Comparison of ENCODE assay signal across 8 cellular contexts in genomic region chr2:73163522-73164367, GRCh38. TPM values are rescaled to one million over a fixed set of nuclear protein-coding genes. Genes with fewer than 3 reads are reported as not detected.
DNase-seq lines count a peak whose midpoint lies in the region; ATAC-seq and TF ChIP-seq lines count a peak whose summit lies in the region.

No MANE protein-coding gene starts in this region.

- no peaks in the 10 kb centered on the region for H3K4me1 ChIP-seq in PC-3 (ENCODE audit: insufficient read depth, low read length)
- no peaks in the 10 kb centered on the region for H3K4me1 ChIP-seq in neural progenitor cell
- H3K4me1 ChIP-seq in tibial nerve = no peaks in the 10 kb centered on the region

- peaks cover 2% of the 10 kb centered on the region for H3K27me3 Mint-ChIP-seq in neural progenitor cell (ENCODE audit: insufficient read depth, low read depth)

- TF ChIP-seq CTCF in C4-2B (conservative IDR thresholded peaks at IDR 0.05) (peak; percentile 77), PC-3 (conservative IDR thresholded peaks at IDR 0.05; ENCODE audit: low read depth, low read length) (peak; percentile 85), fibroblast of pulmonary artery (IDR thresholded peaks at IDR 0.05; ENCODE audit: low read length, missing control alignments) (peak; percentile 92), neural progenitor cell (IDR thresholded peaks at IDR 0.05) (peak; percentile 90), tibial nerve (IDR thresholded peaks at IDR 0.05) (peak; percentile 74 to 89 (median 79))

- peak overlapping the region; percentile 37 for H3K27ac Mint-ChIP-seq in neural progenitor cell

- no peak overlapping the region for H3K27ac ChIP-seq in C4-2B
- no peak overlapping the region for H3K27ac ChIP-seq in PC-3 (ENCODE audit: low read length)
- no peak overlapping the region for H3K27ac ChIP-seq in neural progenitor cell
- no peak overlapping the region for H3K27ac ChIP-seq in tibial nerve

- no peak overlapping the region for H3K4me3 Mint-ChIP-seq in neural progenitor cell

- peaks cover 2% of the 10 kb centered on the region for H3K4me1 Mint-ChIP-seq in neural progenitor cell

- ATAC-seq in GM19025 (IDR thresholded peaks at IDR 0.05; ENCODE audit: low read depth, unreplicated experiment) (peak; percentile 78), HG03469 (IDR thresholded peaks at IDR 0.05; ENCODE audit: unreplicated experiment) (peak; percentile 67), PC-3 (peak; percentile 96)

- H3F3A ChIP-seq in PC-3 (ENCODE audit: low read length, unreplicated experiment) (no peaks in the 10 kb centered on the region), neural progenitor cell (ENCODE audit: low read depth) (no peaks in the 10 kb centered on the region)

- no TSS peak for BruUV-seq in PC-3 (replicated peaks; lab: Mats Ljungman, UMichigan)

- DNase-seq in PC-3 (peak; percentile 81), fibroblast of pulmonary artery (ENCODE audit: low read depth) (peak; percentile 84), neural progenitor cell (ENCODE audit: low spot score) (peak; percentile 81), tibial nerve (ENCODE audit: low spot score in 2 of 2) (peak in 1 of 2 donors; percentile 70)
- peak; percentile 77 to 83 for DNase-seq in activated T-cell treated with anti-CD3 and anti-CD28 coated beads, Interleukin-2, amount 50 U/mL, for 48 hours

- no peaks in the 10 kb centered on the region for H3K36me3 Mint-ChIP-seq in neural progenitor cell

- H3K36me3 ChIP-seq in PC-3 (ENCODE audit: low read depth, low read length) (no peaks in the 10 kb centered on the region), neural progenitor cell (no peaks in the 10 kb centered on the region), tibial nerve (no peaks in the 10 kb centered on the region)

- TF ChIP-seq EP300 in tibial nerve (IDR thresholded peaks at IDR 0.05) = no peak

- no peak overlapping the region for H3K4me3 ChIP-seq in PC-3 (ENCODE audit: low read length)
- no peak overlapping the region for H3K4me3 ChIP-seq in fibroblast of pulmonary artery (replicated peaks; ENCODE audit: low read depth, low read length)
- H3K4me3 ChIP-seq in neural progenitor cell = no peak overlapping the region
- H3K4me3 ChIP-seq in tibial nerve = no peak overlapping the region

- POLR2A ChIA-PET in PC-3 (lab: Charles Lee; ENCODE audit: unreplicated experiment) = no interaction called here

- CTCF ChIA-PET in PC-3 (lab: Charles Lee) = interaction anchor here (0.5 to 0.7 kb wide), 3 partner anchors 15 to 91 kb away, joined by 6 to 10 read pairs (median 6); no protein-coding TSS in a partner anchor

- H4K20me1 ChIP-seq in PC-3 (ENCODE audit: low read length) (no peaks in the 10 kb centered on the region), neural progenitor cell (ENCODE audit: low read depth) (no peaks in the 10 kb centered on the region)

- H3K9me3 ChIP-seq in PC-3 (ENCODE audit: low read length) (no peaks in the 10 kb centered on the region), neural progenitor cell (ENCODE audit: low read depth) (no peaks in the 10 kb centered on the region), tibial nerve (no peaks in the 10 kb centered on the region)

- H3K79me2 ChIP-seq in PC-3 (ENCODE audit: low read length) (no peaks in the 10 kb centered on the region), neural progenitor cell (ENCODE audit: low read depth) (no peaks in the 10 kb centered on the region)

- H3K27me3 ChIP-seq in PC-3 (ENCODE audit: low read length) (no peaks in the 10 kb centered on the region), neural progenitor cell (peaks cover 2% of the 10 kb centered on the region), tibial nerve (no peaks in the 10 kb centered on the region)

- H3K9ac ChIP-seq in PC-3 (ENCODE audit: low read length) = no peak overlapping the region
- H3K9ac ChIP-seq in neural progenitor cell = no peak overlapping the region

- intact Hi-C loops in PC-3 (cut with micrococcal nuclease) = loop anchor here (1.0 kb wide), 3 partner anchors 78 to 271 kb away; no protein-coding TSS in a partner anchor

- WGBS in tibial nerve, 2 donors = 57 to 58% methylated on average over 10 of the region's 10 CpGs

- H2AFZ ChIP-seq in PC-3 (ENCODE audit: low read length) (no peak overlapping the region), neural progenitor cell (replicated peaks) (no peak overlapping the region)

- H3K9me2 ChIP-seq in PC-3 (replicated peaks; ENCODE audit: low read length) = no peaks in the 10 kb centered on the region

- no peaks in the 10 kb centered on the region for H3K9me3 Mint-ChIP-seq in neural progenitor cell

- H3K4me2 ChIP-seq in PC-3 (ENCODE audit: low read length) (no peak overlapping the region), neural progenitor cell (no peak overlapping the region)

- TF ChIP-seq POLR2A in tibial nerve (IDR thresholded peaks at IDR 0.05) = no peak

RNA-seq across cellular contexts. Expression of gene NOTO, which starts 38.6 kb away (rescaled TPM):
- total RNA-seq in PC-3 (2014; rRNA removed) (0.07 TPM in 1 of 2 replicates, not detected in the other), neural progenitor cell (ENCODE audit: low replicate concordance) (not detected in 2 replicates), tibial nerve (not detected)

RNA-seq across cellular contexts. Expression of gene SMYD5, which starts 50.3 kb away (rescaled TPM):
- total RNA-seq in PC-3 (2014; rRNA removed) (47.1 and 49.4 TPM in 2 replicates), neural progenitor cell (ENCODE audit: low replicate concordance) (21.0 and 31.4 TPM in 2 replicates), tibial nerve (10 to 100 TPM; 13.8 to 32.4 (median 18.7) TPM)

RNA-seq across cellular contexts. Expression of gene RAB11FIP5, which starts 51.0 kb away (rescaled TPM):
- 26.6 and 36.9 TPM in 2 replicates for total RNA-seq in PC-3 (2014; rRNA removed)
- total RNA-seq in neural progenitor cell (ENCODE audit: low replicate concordance) = 4.2 and 6.8 TPM in 2 replicates
- 10 to 100 TPM; 35.7 to 40.4 (median 39.4) TPM for total RNA-seq in tibial nerve
